Comparison of ENCODE assay signal across 14 cellular contexts in the genomic region with DNA sequence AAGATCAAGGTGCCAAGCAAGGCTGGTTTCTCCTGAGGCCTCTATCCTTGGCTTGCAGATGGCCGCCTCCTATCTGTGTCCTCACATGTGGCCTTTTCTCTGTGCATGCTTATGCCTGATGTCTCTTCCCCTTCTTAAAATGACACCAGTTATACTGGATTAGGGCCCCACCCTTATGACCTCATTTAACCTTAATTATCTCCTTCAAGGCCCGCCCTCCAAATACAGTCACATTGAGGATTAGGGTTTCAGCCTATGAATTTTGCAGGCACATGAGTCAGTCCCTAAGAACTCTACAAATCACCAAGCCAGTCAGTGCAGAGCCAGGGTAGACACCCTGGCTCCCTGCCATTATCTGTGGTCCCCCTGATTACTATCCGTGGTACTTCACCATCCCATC. TPM values are rescaled to one million over a fixed set of nuclear protein-coding genes. Genes with fewer than 3 reads are reported as not detected.
DNase-seq lines count a peak whose midpoint lies in the region; FAIRE-seq and TF ChIP-seq lines count a peak whose summit lies in the region.
"Had no signal": no experiment of that assay in that cellular context is flagged by ENCODE, and none has a peak within 500 bp of the region (broad histone marks: within the 10 kb centered on the region; RNA-seq: fewer than 3 reads in every experiment).

No MANE protein-coding gene starts in this region.

- 81% methylated on average over 3 of the region's 3 CpGs for WGBS in prostate gland

- POLR2A ChIA-PET in endothelial cell of umbilical vein (lab: Charles Lee) (no interaction called here), A673 (lab: Charles Lee; ENCODE audit: low non-redundant PET) (no interaction called here)

- H2AFZ ChIP-seq in endothelial cell of umbilical vein (ENCODE audit: low read depth, low read length): no peak overlapping the region

- no peak overlapping the region for H3K4me2 ChIP-seq in endothelial cell of umbilical vein (ENCODE audit: insufficient read depth, low read length)

- peaks cover 29% of the 10 kb centered on the region for H3K79me2 ChIP-seq in endothelial cell of umbilical vein (ENCODE audit: control insufficient read depth, insufficient read depth, low read length)

- CTCF ChIA-PET in endothelial cell of umbilical vein (lab: Charles Lee) (interaction anchor here (1.3 to 1.6 kb wide), 2 partner anchors 48 to 53 kb away, joined by 3 to 4 read pairs; no protein-coding TSS in a partner anchor), A673 (lab: Charles Lee) (no interaction called here)

- H3K27ac ChIP-seq in endothelial cell of umbilical vein (ENCODE audit: insufficient read depth, low read depth, low read length) (peak overlapping the region; percentile 82), prostate gland (no peak overlapping the region), A673 (ENCODE audit: low read depth, low read length, poor library complexity, severe bottlenecking) (no peak overlapping the region)
- H3K27ac ChIP-seq: HL-60, upper lobe of right lung had no signal

- TF ChIP-seq CTCF in endothelial cell of umbilical vein (IDR thresholded peaks at IDR 0.05; ENCODE audit: extremely low read depth in 1 of 2, insufficient read depth in 1 of 2, low read depth in 1 of 2, low read length in 2 of 2) (no peak), prostate gland (IDR thresholded peaks at IDR 0.05) (no peak), A673 (conservative IDR thresholded peaks at IDR 0.05; ENCODE audit: low read depth, low read length) (no peak)

- peak; percentile 37 for DNase-seq in A172 (ENCODE audit: low spot score)
- peak; percentile 60 for DNase-seq in ELR (ENCODE audit: low read depth)
- peak; percentile 46 for DNase-seq in RKO (ENCODE audit: low spot score)
- DNase-seq in endothelial cell of umbilical vein (ENCODE audit: low read depth, low spot score): no peak
- DNase-seq in prostate gland (ENCODE audit: low spot score): no peak
- DNase-seq in activated CD4-positive, CD25-positive, alpha-beta regulatory T cell treated with anti-CD3 and anti-CD28 coated beads, Interleukin-2, amount 50 U/mL, for 72 hours: no peak
- DNase-seq in A673 (ENCODE audit: low spot score): no peak
- DNase-seq in stimulated activated CD4-positive, alpha-beta T cell treated with anti-CD3 and anti-CD28 coated beads, Interleukin-4, amount 100 ng/mL, for 24 hours: no peak
- DNase-seq: BE2C, kidney glomerular epithelial cell, RPMI8226, T1000, upper lobe of right lung had no signal

- intact Hi-C loops in endothelial cell of umbilical vein (cut with micrococcal nuclease) (no loop called here), prostate gland (cut with DNase I) (no loop called here), A673 (cut with micrococcal nuclease; ENCODE audit: unreplicated experiment) (no loop called here)

- H3K9me3 ChIP-seq in endothelial cell of umbilical vein (replicated peaks; ENCODE audit: control insufficient read depth, insufficient read depth, low read length) (no peaks in the 10 kb centered on the region), prostate gland (no peaks in the 10 kb centered on the region), A673 (ENCODE audit: low read depth, low read length, poor library complexity, severe bottlenecking) (no peaks in the 10 kb centered on the region)
- H3K9me3 ChIP-seq: upper lobe of right lung had no signal

- H3K4me3 ChIP-seq in endothelial cell of umbilical vein (replicated peaks in 1 of 3; ENCODE audit: insufficient read depth in 1 of 3, low read depth in 1 of 3, low read length in 3 of 3) (no peak overlapping the region), prostate gland (no peak overlapping the region), A673 (ENCODE audit: low read depth, low read length, poor library complexity, severe bottlenecking) (no peak overlapping the region)
- H3K4me3 ChIP-seq: upper lobe of right lung had no signal

- no peaks in the 10 kb centered on the region for H4K20me1 ChIP-seq in endothelial cell of umbilical vein (replicated peaks; ENCODE audit: control insufficient read depth, extremely low read depth, insufficient read depth, low read length)

- dilution Hi-C loops in endothelial cell of umbilical vein (cut with MboI; ENCODE audit: extremely low pct_ligation_motif_present, low sequenced_read_pairs): no loop called here

- TF ChIP-seq POLR2A in endothelial cell of umbilical vein (IDR thresholded peaks at IDR 0.05; ENCODE audit: low read depth, low read length) (no peak), prostate gland (IDR thresholded peaks at IDR 0.05) (no peak)

- H3K27me3 ChIP-seq in endothelial cell of umbilical vein (ENCODE audit: control insufficient read depth in 2 of 2, insufficient read depth in 2 of 2, low read length in 2 of 2) (no peaks in the 10 kb centered on the region), prostate gland (replicated peaks; ENCODE audit: insufficient read depth) (no peaks in the 10 kb centered on the region), A673 (replicated peaks; ENCODE audit: insufficient read depth, low read depth, low read length, poor library complexity) (no peaks in the 10 kb centered on the region)
- H3K27me3 ChIP-seq: BE2C, upper lobe of right lung had no signal

- no peaks in the 10 kb centered on the region for H3K9me1 ChIP-seq in endothelial cell of umbilical vein (replicated peaks; ENCODE audit: control insufficient read depth, extremely low read depth, insufficient read depth, low read length)

- H3K4me1 ChIP-seq in endothelial cell of umbilical vein (ENCODE audit: control insufficient read depth, extremely low read depth, insufficient read depth, low read length) (peaks cover 66% of the 10 kb centered on the region), prostate gland (replicated peaks) (no peaks in the 10 kb centered on the region), A673 (ENCODE audit: insufficient read depth, low read length, poor library complexity, severe bottlenecking) (peaks cover 35% of the 10 kb centered on the region)

- BruUV-seq in endothelial cell of umbilical vein (replicated peaks; lab: Mats Ljungman, UMichigan): no TSS peak
- BruUV-seq in A673 (replicated peaks; lab: Mats Ljungman, UMichigan): no TSS peak

- no peak for FAIRE-seq in endothelial cell of umbilical vein (lab: Jason Lieb, UNC)

- no peaks in the 10 kb centered on the region for H3K36me3 ChIP-seq in endothelial cell of umbilical vein (ENCODE audit: control insufficient read depth in 2 of 2, extremely low read depth in 1 of 2, insufficient read depth in 2 of 2, low read length in 2 of 2)
- H3K36me3 ChIP-seq in prostate gland: no peaks in the 10 kb centered on the region
- H3K36me3 ChIP-seq in A673 (ENCODE audit: insufficient read depth, low read length, poor library complexity, severe bottlenecking): no peaks in the 10 kb centered on the region
- H3K36me3 ChIP-seq: BE2C, upper lobe of right lung had no signal

- no peak overlapping the region for H3K9ac ChIP-seq in endothelial cell of umbilical vein (replicated peaks; ENCODE audit: extremely low read depth, insufficient read depth, low read length)

TF ChIP-seq in endothelial cell of umbilical vein, 7 proteins besides CTCF, POLR2A, EP300 and RAD21:
- no peak for TF ChIP-seq FOS (IDR thresholded peaks at IDR 0.05; ENCODE audit: borderline replicate concordance, insufficient read depth, low read length)
- no peak for TF ChIP-seq MYC (IDR thresholded peaks at IDR 0.05; ENCODE audit: low read depth, low read length)
- TF ChIP-seq POLR2AphosphoS5 (IDR thresholded peaks at IDR 0.05; ENCODE audit: insufficient read depth, low read depth, low read length): no peak
- no peak for TF ChIP-seq JUN (IDR thresholded peaks at IDR 0.05; ENCODE audit: borderline replicate concordance, insufficient read depth, insufficient read length, low read depth)
- TF ChIP-seq, protein P1, sequence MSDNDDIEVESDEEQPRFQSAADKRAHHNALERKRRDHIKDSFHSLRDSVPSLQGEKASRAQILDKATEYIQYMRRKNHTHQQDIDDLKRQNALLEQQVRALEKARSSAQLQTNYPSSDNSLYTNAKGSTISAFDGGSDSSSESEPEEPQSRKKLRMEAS (IDR thresholded peaks at IDR 0.05; ENCODE audit: insufficient read depth, insufficient read length): no peak
- TF ChIP-seq EZH2 (IDR thresholded peaks at IDR 0.05; ENCODE audit: borderline replicate concordance, low read depth, low read length, severe bottlenecking): no peak
- TF ChIP-seq GATA2 (IDR thresholded peaks at IDR 0.05; ENCODE audit: insufficient read depth, insufficient read length, low read depth, low read length): no peak
TF ChIP-seq in endothelial cell of umbilical vein: peak in this region for 0.

RNA-seq across cellular contexts. Expression of a gene that starts 51.6 kb away (rescaled TPM):
- 0.07 and 0.14 TPM in 2 replicates for total RNA-seq in A172 (2014; rRNA removed; shearing (Covaris generic))
- total RNA-seq in endothelial cell of umbilical vein: 20.1 and 20.3 TPM in 2 replicates
- 13.1 and 14.0 TPM in 2 replicates for polyA plus RNA-seq in endothelial cell of umbilical vein
- polyA plus RNA-seq in endothelial cell of umbilical vein (2011; cell fraction: cytosol; rRNA removed): 11.6 TPM in 2 replicates
- 21.1 and 27.4 TPM in 2 replicates for polyA plus RNA-seq in endothelial cell of umbilical vein (2011; cell fraction: nucleus; rRNA removed)
- polyA plus RNA-seq in endothelial cell of umbilical vein (2012): 8.1 and 10.2 TPM in 2 replicates
- polyA minus RNA-seq in endothelial cell of umbilical vein: 24.5 and 26.5 TPM in 2 replicates
- polyA minus RNA-seq in endothelial cell of umbilical vein (2011; cell fraction: cytosol; rRNA and poly(A)+ RNA removed): 1.1 TPM
- polyA minus RNA-seq in endothelial cell of umbilical vein (2011; cell fraction: nucleus; rRNA and poly(A)+ RNA removed): 55.7 and 61.8 TPM in 2 replicates
- 10 to 100 TPM; 15.0 to 30.6 TPM for total RNA-seq in prostate gland
- total RNA-seq in A673 (2021): 3.7 and 4.3 TPM in 2 replicates

Comparison
In these comparisons a context has a peak if more than half of its experiments do, and no peak if none do; other contexts are left out.
1. DNase-seq: peak in A172 (single experiment), ELR (single experiment) and RKO (single experiment); none in endothelial cell of umbilical vein (single experiment), prostate gland (single experiment), activated CD4-positive, CD25-positive, alpha-beta regulatory T cell treated with anti-CD3 and anti-CD28 coated beads, Interleukin-2, amount 50 U/mL, for 72 hours (single experiment), A673 (single experiment) and stimulated activated CD4-positive, alpha-beta T cell treated with anti-CD3 and anti-CD28 coated beads, Interleukin-4, amount 100 ng/mL, for 24 hours (single experiment).